In the genomic region with DNA sequence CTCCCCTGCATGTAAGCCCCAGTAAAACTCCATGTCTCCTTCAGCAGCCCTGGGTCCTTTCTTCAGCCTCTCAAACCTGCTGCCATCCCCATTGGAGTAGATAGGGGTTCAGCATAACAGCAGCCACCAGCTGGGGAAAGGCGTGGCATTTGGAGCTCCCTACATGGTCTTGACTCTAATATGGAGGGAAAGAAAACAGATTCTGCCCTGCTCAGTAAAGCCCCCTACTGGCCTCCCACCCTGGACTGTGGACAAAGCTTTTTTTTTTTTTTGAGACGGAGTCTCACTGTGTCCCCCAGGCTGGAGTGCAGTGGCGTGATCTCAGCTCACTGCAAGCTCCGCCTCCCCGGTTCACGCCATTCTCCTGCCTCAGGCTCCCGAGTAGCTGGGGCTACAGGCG, we compare ENCODE assay signal across 17 cellular contexts. TPM values are rescaled to one million over a fixed set of nuclear protein-coding genes. Genes with fewer than 3 reads are reported as not detected.
DNase-seq lines count a peak whose midpoint lies in the region; FAIRE-seq and TF ChIP-seq lines count a peak whose summit lies in the region.
"Not testable (repeated sequence)": the region's sequence is repeated elsewhere in the genome, so short reads cannot be mapped to it uniquely, and the experiment has no call there.
"Had no signal": no experiment of that assay in that cellular context is flagged by ENCODE, and none has a peak within 500 bp of the region (broad histone marks: within the 10 kb centered on the region; RNA-seq: fewer than 3 reads in every experiment).

No MANE protein-coding gene starts in this region.

- H2AFZ ChIP-seq in trophoblast cell (ENCODE audit: insufficient read depth, low read length, poor library complexity), result not testable (repeated sequence)

- not testable (repeated sequence) for H4K8ac ChIP-seq in trophoblast cell (ENCODE audit: low read depth, low read length)

- not testable (repeated sequence) for H3K27me3 ChIP-seq in A673 (replicated peaks; ENCODE audit: insufficient read depth, low read depth, low read length, poor library complexity); trophoblast cell (ENCODE audit: insufficient read depth, low read length)

- peak overlapping the region; percentile 17 for H4K91ac ChIP-seq in trophoblast cell (ENCODE audit: low read depth, low read length)

- H3K36me3 ChIP-seq in A673 (ENCODE audit: insufficient read depth, low read length, poor library complexity, severe bottlenecking); trophoblast cell (ENCODE audit: control insufficient read depth in 1 of 2, insufficient read depth in 2 of 2, low read length in 2 of 2): not testable (repeated sequence)

- H3K27ac ChIP-seq in A673 (ENCODE audit: low read depth, low read length, poor library complexity, severe bottlenecking), result not testable (repeated sequence)
- peak overlapping the region; percentile 12 for H3K27ac ChIP-seq in trophoblast cell (ENCODE audit: low read depth, low read length)

- H3K23ac ChIP-seq in trophoblast cell (ENCODE audit: low read length), result not testable (repeated sequence)

- H3K18ac ChIP-seq in trophoblast cell (ENCODE audit: low read length), result not testable (repeated sequence)

- BruUV-seq in A673 (replicated peaks; lab: Mats Ljungman, UMichigan), result not testable (repeated sequence)

- not testable (repeated sequence) for H3K4ac ChIP-seq in trophoblast cell (ENCODE audit: low read depth, low read length)

- TF ChIP-seq CTCF in A673 (conservative IDR thresholded peaks at IDR 0.05; ENCODE audit: low read depth, low read length), result peak; percentile 37

- WGBS in trophoblast cell (ENCODE audit: extremely low coverage, insufficient coverage, insufficient read length), result no CpG with 5 or more reads among the region's 8 CpGs

- not testable (repeated sequence) for H3K4me3 ChIP-seq in A673 (ENCODE audit: low read depth, low read length, poor library complexity, severe bottlenecking); trophoblast cell (ENCODE audit: low read depth, low read length)

- not testable (repeated sequence) for H2BK12ac ChIP-seq in trophoblast cell (ENCODE audit: low read length)

- H2BK120ac ChIP-seq in trophoblast cell (ENCODE audit: insufficient read depth, low read length, poor library complexity), result peak overlapping the region; percentile 28

- POLR2A ChIA-PET in A673 (lab: Charles Lee; ENCODE audit: low non-redundant PET), result not testable (repeated sequence)

- not testable (repeated sequence) for H4K12ac ChIP-seq in trophoblast cell (ENCODE audit: low read depth, low read length)

- not testable (repeated sequence) for H2AK5ac ChIP-seq in trophoblast cell (ENCODE audit: low read length)

- intact Hi-C loops in A673 (cut with micrococcal nuclease; ENCODE audit: unreplicated experiment), result not testable (repeated sequence)

- H3K4me1 ChIP-seq in A673 (ENCODE audit: insufficient read depth, low read length, poor library complexity, severe bottlenecking) (peaks cover 43% of the 10 kb centered on the region), trophoblast cell (ENCODE audit: control insufficient read depth in 1 of 2, insufficient read depth in 2 of 2, low read length in 2 of 2) (peaks cover 19 to 28% of the 10 kb centered on the region in 2 experiments)

- H3K79me2 ChIP-seq in trophoblast cell (ENCODE audit: control insufficient read depth, insufficient read depth, low read length, poor library complexity), result not testable (repeated sequence)

- not testable (repeated sequence) for H3K9me3 ChIP-seq in A673 (ENCODE audit: low read depth, low read length, poor library complexity, severe bottlenecking); trophoblast cell (ENCODE audit: insufficient read depth, low read depth, low read length)

- not testable (repeated sequence) for H3K14ac ChIP-seq in trophoblast cell (ENCODE audit: low read length)

- H3K4me2 ChIP-seq in trophoblast cell (ENCODE audit: low read length), result not testable (repeated sequence)

- H3K79me1 ChIP-seq in trophoblast cell (ENCODE audit: low read length), result peaks cover 17% of the 10 kb centered on the region

- peak overlapping the region; percentile 1 for H2BK5ac ChIP-seq in trophoblast cell (ENCODE audit: low read depth, low read length, poor library complexity)

- peak; percentile 56 for FAIRE-seq in GM18507 (lab: Jason Lieb, UNC)

- peak overlapping the region; percentile 3 for H3K9ac ChIP-seq in trophoblast cell (ENCODE audit: low read length)

- DNase-seq in A673 (ENCODE audit: low spot score) (peak; percentile 42), Daoy (ENCODE audit: low read depth) (peak; percentile 26), HT1080 (ENCODE audit: low read depth) (peak; percentile 30), NCI-H526 treated with DMSO at 0.1 percent for 48 hours (lab: John Stamatoyannopoulos, UW) (peak; percentile 28), SK-N-DZ (ENCODE audit: low spot score) (peak; percentile 9), germinal center (ENCODE audit: low spot score) (peak; percentile 66)
- not testable (repeated sequence) for DNase-seq in GM18507 (ENCODE audit: extremely low spot score, insufficient read length, low read depth); trophoblast cell

- CTCF ChIA-PET in A673 (lab: Charles Lee), result not testable (repeated sequence)

RNA-seq across cellular contexts. Expression of gene TCL1B, which starts 20.7 kb away (rescaled TPM):
- 0.83 and 1.1 TPM in 2 replicates for total RNA-seq in A673 (2021)
- 0.11 and 0.42 TPM in 2 replicates for total RNA-seq in Daoy (2014; rRNA removed; shearing (Covaris generic))
- total RNA-seq in HT1080 (2014; rRNA removed; shearing (Covaris generic)), result not detected in 2 replicates
- polyA plus RNA-seq in HT1080 (2015; cell fraction: cytosol; rRNA removed), result not detected in 2 replicates
- not detected in 2 replicates for polyA plus RNA-seq in HT1080 (2015; cell fraction: nucleus; rRNA removed)
- polyA plus RNA-seq in SK-N-DZ (2014; cell fraction: cytosol; rRNA removed), result not detected in 2 replicates
- polyA plus RNA-seq in SK-N-DZ (2014; cell fraction: nucleus; rRNA removed), result not detected in 2 replicates
- 31.6 and 34.0 TPM in 2 replicates for polyA plus RNA-seq in trophoblast cell (2013)
- total RNA-seq: activated naive CD4-positive, alpha-beta T cell treated with anti-CD3 and anti-CD28 coated beads, Interleukin-2, amount 50 U/mL, for 72 hours; breast epithelium; kidney; mesothelial cell of epicardium; omental fat pad; temporal lobe had no signal
- polyA plus RNA-seq: A549; liver; naive thymus-derived CD4-positive, alpha-beta T cell had no signal

RNA-seq across cellular contexts. Expression of gene TCL1A, which starts 48.4 kb away (rescaled TPM):
- not detected in 2 replicates for total RNA-seq in A673 (2021)
- total RNA-seq in Daoy (2014; rRNA removed; shearing (Covaris generic)), result 5.5 and 12.2 TPM in 2 replicates
- total RNA-seq in HT1080 (2014; rRNA removed; shearing (Covaris generic)), result 0.35 TPM in 1 of 2 replicates, not detected in the other
- 0.53 TPM in 1 of 2 replicates, not detected in the other for polyA plus RNA-seq in HT1080 (2015; cell fraction: cytosol; rRNA removed)
- polyA plus RNA-seq in HT1080 (2015; cell fraction: nucleus; rRNA removed), result 0.10 TPM in 1 of 2 replicates, not detected in the other
- polyA plus RNA-seq in SK-N-DZ (2014; cell fraction: cytosol; rRNA removed), result not detected in 2 replicates
- not detected in 2 replicates for polyA plus RNA-seq in SK-N-DZ (2014; cell fraction: nucleus; rRNA removed)
- not detected in 2 replicates for polyA plus RNA-seq in trophoblast cell (2013)
- total RNA-seq: activated naive CD4-positive, alpha-beta T cell treated with anti-CD3 and anti-CD28 coated beads, Interleukin-2, amount 50 U/mL, for 72 hours; breast epithelium; mesothelial cell of epicardium; omental fat pad; temporal lobe had no signal
- polyA plus RNA-seq: A549 had no signal
